ENCODE assay signal across 1 cellular context in the genomic region with DNA sequence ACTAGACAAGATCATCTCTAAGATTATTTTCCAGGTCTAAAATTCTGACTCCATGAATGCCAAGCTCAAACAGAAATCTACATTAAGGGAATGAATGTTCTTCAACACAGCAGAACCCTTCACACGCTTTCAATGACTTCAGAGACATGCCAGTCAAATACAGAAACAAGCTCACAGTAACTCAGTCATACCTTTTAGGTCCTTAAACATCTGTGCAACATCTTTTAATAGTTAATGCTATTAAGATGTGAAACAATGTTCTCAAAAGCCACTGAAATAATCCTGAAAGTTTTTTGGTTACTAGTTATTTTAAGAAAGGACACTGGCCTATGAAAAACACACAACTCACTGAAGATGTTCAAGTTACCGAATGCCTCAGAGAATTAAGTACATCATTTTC.
TF ChIP-seq lines count a peak whose summit lies in the region.

No MANE protein-coding gene starts in this region.

TF ChIP-seq in WTC11, 78 proteins besides CTCF, POLR2A, EP300 and RAD21 (continued from another document):
- TF ChIP-seq, protein P1, sequence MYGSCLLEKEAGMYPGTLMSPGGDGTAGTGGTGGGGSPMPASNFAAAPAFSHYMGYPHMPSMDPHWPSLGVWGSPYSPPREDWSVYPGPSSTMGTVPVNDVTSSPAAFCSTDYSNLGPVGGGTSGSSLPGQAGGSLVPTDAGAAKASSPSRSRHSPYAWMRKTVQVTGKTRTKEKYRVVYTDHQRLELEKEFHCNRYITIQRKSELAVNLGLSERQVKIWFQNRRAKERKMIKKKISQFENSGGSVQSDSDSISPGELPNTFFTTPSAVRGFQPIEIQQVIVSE (CRISPR knock-in tag; IDR thresholded peaks at IDR 0.05; ENCODE audit: borderline replicate concordance): no peak
